25 cellular contexts compared by ENCODE assay signal in the genomic region with DNA sequence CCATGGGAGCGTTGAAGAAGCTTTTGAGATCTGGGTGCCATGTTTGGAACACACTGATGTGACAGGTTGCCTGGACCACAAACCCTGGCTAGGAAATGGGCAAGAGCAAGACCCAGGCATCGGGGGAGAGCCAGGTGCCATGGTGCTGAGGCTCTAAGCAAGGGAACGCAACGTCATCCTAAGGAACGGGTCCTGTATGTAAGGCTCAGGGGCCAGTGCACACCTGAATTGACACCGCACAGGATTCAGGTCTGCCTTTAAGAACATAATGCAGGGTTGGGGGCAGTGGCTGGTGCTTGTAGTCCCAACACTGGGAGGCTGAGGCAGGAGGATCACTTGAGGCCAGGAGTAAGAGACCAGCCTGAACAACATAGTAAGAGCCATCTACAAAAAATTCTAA.
"Had no signal": no experiment of that assay in that cellular context is flagged by ENCODE, and none has a peak within 500 bp of the region (broad histone marks: within the 10 kb centered on the region; RNA-seq: fewer than 3 reads in every experiment).

No MANE protein-coding gene starts in this region.

- H3K4me3 Mint-ChIP-seq: activated CD4-positive, alpha-beta memory T cell treated with anti-CD3 and anti-CD28 coated beads, Interleukin-2, amount 10 ng/mL, durations not matched to agents 7 days and 5 days; activated naive CD8-positive, alpha-beta T cell; activated T-cell treated with anti-CD3 and anti-CD28 coated beads, Interleukin-2, amount 50 U/mL, for 4 hours; central memory CD8-positive, alpha-beta T cell; naive B cell had no signal

- ATAC-seq: activated T-cell treated with anti-CD3 and anti-CD28 coated beads, Interleukin-2, amount 50 U/mL, for 4 hours; esophagus mucosa; lower lobe of right lung had no signal

- H3K4me1 ChIP-seq: adrenal gland, ascending aorta, lower lobe of right lung, thyroid gland had no signal

- DNase-seq: activated CD4-positive, alpha-beta memory T cell treated with anti-CD3 and anti-CD28 coated beads, Interleukin-2, amount 10 ng/mL, durations not matched to agents 7 days and 5 days; activated CD4-positive, alpha-beta T cell treated with anti-CD3 and anti-CD28 coated beads for 4 hours; activated CD4-positive, CD25-positive, alpha-beta regulatory T cell; activated naive CD4-positive, alpha-beta T cell; activated T-cell treated with anti-CD3 and anti-CD28 coated beads, Interleukin-2, amount 50 U/mL, for 4 hours; brain microvascular endothelial cell; effector memory CD4-positive, alpha-beta T cell; foreskin melanocyte; kidney; lower lobe of right lung; naive B cell; spleen; stimulated activated CD4-positive, alpha-beta T cell treated with anti-CD3 and anti-CD28 coated beads, Interleukin-4, amount 100 ng/mL, for 1 hour; stimulated activated naive CD4-positive, alpha-beta T cell treated with Interleukin-2 at 50 U/mL for 16 hours; substantia nigra; T1000; thyroid gland had no signal

- H3K9me3 Mint-ChIP-seq: activated CD4-positive, alpha-beta memory T cell treated with anti-CD3 and anti-CD28 coated beads, Interleukin-2, amount 10 ng/mL, durations not matched to agents 7 days and 5 days; activated T-cell treated with anti-CD3 and anti-CD28 coated beads, Interleukin-2, amount 50 U/mL, for 4 hours; activated T-helper 2 cell treated with anti-CD3 and anti-CD28 coated beads, Interferon-gamma antibody, Interleukin-2, Interleukin-4, amounts not matched to agents 10 μg/mL and 5 μg/mL and 100 μg/mL, durations not matched to agents 14 hours and 24 hours and 36 hours; central memory CD8-positive, alpha-beta T cell had no signal

- H3K27me3 Mint-ChIP-seq: activated CD4-positive, alpha-beta memory T cell treated with anti-CD3 and anti-CD28 coated beads, Interleukin-2, amount 10 ng/mL, durations not matched to agents 7 days and 5 days; activated naive CD8-positive, alpha-beta T cell; central memory CD8-positive, alpha-beta T cell; naive B cell; progenitor cell of endocrine pancreas had no signal

- H3K9me3 ChIP-seq: adrenal gland, ascending aorta, lower lobe of right lung, spleen, thyroid gland had no signal

- H3K4me3 ChIP-seq: adrenal gland, ascending aorta, lower lobe of right lung, spleen, thyroid gland had no signal

- H3K27ac Mint-ChIP-seq: activated CD4-positive, alpha-beta memory T cell treated with anti-CD3 and anti-CD28 coated beads, Interleukin-2, amount 10 ng/mL, durations not matched to agents 7 days and 5 days; activated naive CD8-positive, alpha-beta T cell; activated T-helper 2 cell treated with anti-CD3 and anti-CD28 coated beads, Interferon-gamma antibody, Interleukin-2, Interleukin-4, amounts not matched to agents 10 μg/mL and 5 μg/mL and 100 μg/mL, durations not matched to agents 14 hours and 24 hours and 36 hours; progenitor cell of endocrine pancreas had no signal

- H3K27me3 ChIP-seq: adrenal gland, ascending aorta, brain microvascular endothelial cell, spleen, thyroid gland had no signal

- H3K27ac ChIP-seq: ascending aorta, brain microvascular endothelial cell, lower lobe of right lung, spleen, thyroid gland had no signal

- FAIRE-seq: colon, kidney had no signal

- H3K4me1 Mint-ChIP-seq: central memory CD8-positive, alpha-beta T cell; naive B cell had no signal
